Comparison of ENCODE assay signal across 7 cellular contexts in the genomic region with DNA sequence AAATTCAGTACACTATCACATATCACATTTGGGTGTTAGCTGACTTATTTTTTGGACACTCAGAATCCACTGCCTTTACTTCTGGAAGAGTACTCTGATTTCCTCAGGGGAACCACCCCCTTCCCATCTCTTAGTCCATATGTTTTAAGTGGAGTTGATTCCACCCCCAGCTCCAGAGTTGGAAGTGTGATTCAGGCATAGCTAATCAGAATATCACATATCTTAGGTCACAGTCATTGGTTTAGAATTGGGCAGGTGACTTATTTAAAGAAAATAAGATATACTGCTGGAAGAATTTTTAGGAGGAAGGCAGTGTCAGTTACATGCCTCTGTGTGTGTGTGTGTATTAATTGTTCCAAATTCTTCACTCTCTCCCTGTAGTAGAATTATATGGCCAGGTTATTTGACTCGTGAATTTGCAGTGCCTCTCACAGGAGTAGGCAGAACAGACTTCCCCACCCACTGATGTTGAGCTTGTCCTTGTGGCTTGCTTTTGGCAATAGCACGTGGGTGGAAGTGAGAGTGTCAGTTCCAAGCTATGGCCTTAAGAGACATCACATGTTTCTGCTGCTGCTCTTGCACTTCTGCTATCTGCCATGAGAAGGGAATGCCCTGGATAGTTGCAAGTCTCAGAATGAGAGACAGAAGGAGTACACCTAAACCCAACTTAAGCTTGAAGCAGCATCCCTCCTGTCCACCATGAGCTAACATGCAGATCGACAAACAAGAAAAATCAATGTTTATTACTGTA. TPM values are rescaled to one million over a fixed set of nuclear protein-coding genes. Genes with fewer than 3 reads are reported as not detected.
DNase-seq lines count a peak whose midpoint lies in the region; ATAC-seq, FAIRE-seq and TF ChIP-seq lines count a peak whose summit lies in the region.

No MANE protein-coding gene starts in this region.

- no peaks in the 10 kb centered on the region for H3K9me3 ChIP-seq in kidney (ENCODE audit: control insufficient read depth in 1 of 2, low read length in 2 of 2)
- H3K9me3 ChIP-seq in CD8-positive, alpha-beta T cell (ENCODE audit: low read length) = no peaks in the 10 kb centered on the region

- peaks cover 4% of the 10 kb centered on the region for H3K27me3 ChIP-seq in CD8-positive, alpha-beta T cell (ENCODE audit: insufficient read depth, low read length)

- no peak overlapping the region for H3K4me3 ChIP-seq in kidney (ENCODE audit: low read length in 2 of 2)
- H3K4me3 ChIP-seq in CD8-positive, alpha-beta T cell (ENCODE audit: low read depth, low read length) = no peak overlapping the region

- intact Hi-C loops in kidney (cut with DNase I) = no loop called here
- intact Hi-C loops in CD8-positive, alpha-beta T cell (cut with DNase I, micrococcal nuclease) = no loop called here

- peak; percentile 98 for ATAC-seq in HG02885 (IDR thresholded peaks at IDR 0.05; ENCODE audit: poor library complexity, unreplicated experiment)
- ATAC-seq in natural killer cell treated with Interleukin-12 subunit alpha and Interleukin-12 subunit beta and Interleukin-15 and Interleukin-18, amount 100 ng/mL, for 72 hours = no peak
- no peak for ATAC-seq in CD8-positive, alpha-beta T cell

- no peaks in the 10 kb centered on the region for H3K4me1 ChIP-seq in kidney (ENCODE audit: control insufficient read depth in 1 of 2, insufficient read depth in 1 of 2, low read depth in 1 of 2, low read length in 2 of 2)
- no peaks in the 10 kb centered on the region for H3K4me1 ChIP-seq in CD8-positive, alpha-beta T cell (ENCODE audit: insufficient read depth, low read length)

- no peak for TF ChIP-seq CTCF in kidney (IDR thresholded peaks at IDR 0.05; ENCODE audit: borderline replicate concordance, extremely low read depth, insufficient read depth)
- TF ChIP-seq CTCF in CD8-positive, alpha-beta T cell (IDR thresholded peaks at IDR 0.05) = no peak

- FAIRE-seq in kidney (lab: Jason Lieb, UNC) = no peak

- no peaks in the 10 kb centered on the region for H3K36me3 Mint-ChIP-seq in natural killer cell treated with Interleukin-12 subunit alpha and Interleukin-12 subunit beta and Interleukin-15 and Interleukin-18, amount 100 ng/mL, for 72 hours
- no peaks in the 10 kb centered on the region for H3K36me3 Mint-ChIP-seq in CD8-positive, alpha-beta T cell

- H3K9ac ChIP-seq in kidney (ENCODE audit: low read length in 2 of 2) = no peak overlapping the region

- H3K27me3 Mint-ChIP-seq in natural killer cell treated with Interleukin-12 subunit alpha and Interleukin-12 subunit beta and Interleukin-15 and Interleukin-18, amount 100 ng/mL, for 72 hours = peaks cover 32 to 50% of the 10 kb centered on the region in 2 donors
- H3K27me3 Mint-ChIP-seq in CD8-positive, alpha-beta T cell (ENCODE audit: low read depth) = peaks cover 26% of the 10 kb centered on the region

- no peaks in the 10 kb centered on the region for H3K36me3 ChIP-seq in kidney (ENCODE audit: control insufficient read depth in 1 of 2, insufficient read depth in 2 of 2, low read length in 2 of 2)
- no peaks in the 10 kb centered on the region for H3K36me3 ChIP-seq in CD8-positive, alpha-beta T cell (ENCODE audit: insufficient read depth, low read length)

- H3K4me3 Mint-ChIP-seq in natural killer cell treated with Interleukin-12 subunit alpha and Interleukin-12 subunit beta and Interleukin-15 and Interleukin-18, amount 100 ng/mL, for 72 hours = no peak overlapping the region
- no peak overlapping the region for H3K4me3 Mint-ChIP-seq in CD8-positive, alpha-beta T cell

- in situ Hi-C loops in SK-MEL-5 (cut with HindIII; ENCODE audit: low pct_unique_long_range_greater_than_20kb, low sequenced_read_pairs) = no loop called here

- DNase-seq in GM19240 (ENCODE audit: insufficient read length, low spot score) (peak; percentile 56), SK-MEL-5 (ENCODE audit: low read depth, low spot score) (peak; percentile 88), putamen (ENCODE audit: low spot score) (peak; percentile 36), kidney (no peak)
- DNase-seq in natural killer cell treated with Interleukin-12 subunit alpha and Interleukin-12 subunit beta and Interleukin-15 and Interleukin-18, amount 100 ng/mL, for 72 hours (ENCODE audit: low spot score) = no peak
- DNase-seq in CD8-positive, alpha-beta T cell = no peak

- CTCF ChIA-PET in CD8-positive, alpha-beta T cell (lab: Charles Lee) = no interaction called here

- no peak overlapping the region for H3K27ac ChIP-seq in kidney (ENCODE audit: low read depth in 2 of 2, low read length in 2 of 2)
- H3K27ac ChIP-seq in CD8-positive, alpha-beta T cell (ENCODE audit: low read depth, low read length) = no peak overlapping the region

- no peak overlapping the region for H3K27ac Mint-ChIP-seq in natural killer cell treated with Interleukin-12 subunit alpha and Interleukin-12 subunit beta and Interleukin-15 and Interleukin-18, amount 100 ng/mL, for 72 hours
- no peak overlapping the region for H3K27ac Mint-ChIP-seq in CD8-positive, alpha-beta T cell

- H3K9me3 Mint-ChIP-seq in natural killer cell treated with Interleukin-12 subunit alpha and Interleukin-12 subunit beta and Interleukin-15 and Interleukin-18, amount 100 ng/mL, for 72 hours = no peaks in the 10 kb centered on the region
- no peaks in the 10 kb centered on the region for H3K9me3 Mint-ChIP-seq in CD8-positive, alpha-beta T cell

- POLR2A ChIA-PET in CD8-positive, alpha-beta T cell (lab: Charles Lee) = no interaction called here

- peaks cover 0 to 4% of the 10 kb centered on the region in 2 donors for H3K4me1 Mint-ChIP-seq in natural killer cell treated with Interleukin-12 subunit alpha and Interleukin-12 subunit beta and Interleukin-15 and Interleukin-18, amount 100 ng/mL, for 72 hours (ENCODE audit: low read depth in 2 of 2)
- H3K4me1 Mint-ChIP-seq in CD8-positive, alpha-beta T cell (ENCODE audit: low read depth) = no peaks in the 10 kb centered on the region

RNA-seq across cellular contexts. Expression of a gene that starts 6.4 kb away (rescaled TPM):
- 160 and 175 TPM in 2 replicates for total RNA-seq in SK-MEL-5 (2014; rRNA removed; shearing (Covaris generic))
- 40.1 and 51.1 TPM in 2 replicates for polyA plus RNA-seq in SK-MEL-5 (2015; cell fraction: cytosol; rRNA removed)
- 129 and 136 TPM in 2 replicates for polyA plus RNA-seq in SK-MEL-5 (2015; cell fraction: nucleus; rRNA removed)
- 12.6 TPM for total RNA-seq in kidney
- polyA plus RNA-seq in kidney (ENCODE audit: insufficient read depth, low read depth, low replicate concordance) = 1.7 TPM
- 1 to 10 TPM; 2.7 to 3.1 TPM for total RNA-seq in natural killer cell treated with Interleukin-12 subunit alpha and Interleukin-12 subunit beta and Interleukin-15 and Interleukin-18, amount 100 ng/mL, for 72 hours
- not detected for total RNA-seq in CD8-positive, alpha-beta T cell

Comparison
In these comparisons a context has a peak if more than half of its experiments do, and no peak if none do; other contexts are left out.
1. DNase-seq: peak in GM19240 (single experiment), SK-MEL-5 (single experiment) and putamen (single experiment); none in kidney (single experiment), natural killer cell treated with Interleukin-12 subunit alpha and Interleukin-12 subunit beta and Interleukin-15 and Interleukin-18, amount 100 ng/mL, for 72 hours (single experiment) and CD8-positive, alpha-beta T cell (0 of 7).
2. RNA of a gene that starts 6.4 kb away (total RNA-seq): 160 to 175 TPM in SK-MEL-5; 12.6 TPM in kidney (single experiment), 2.7 to 3.1 TPM in natural killer cell treated with Interleukin-12 subunit alpha and Interleukin-12 subunit beta and Interleukin-15 and Interleukin-18, amount 100 ng/mL, for 72 hours and not detected in CD8-positive, alpha-beta T cell; every median in the first group is over 10 times any median in the second.